In the genomic region with DNA sequence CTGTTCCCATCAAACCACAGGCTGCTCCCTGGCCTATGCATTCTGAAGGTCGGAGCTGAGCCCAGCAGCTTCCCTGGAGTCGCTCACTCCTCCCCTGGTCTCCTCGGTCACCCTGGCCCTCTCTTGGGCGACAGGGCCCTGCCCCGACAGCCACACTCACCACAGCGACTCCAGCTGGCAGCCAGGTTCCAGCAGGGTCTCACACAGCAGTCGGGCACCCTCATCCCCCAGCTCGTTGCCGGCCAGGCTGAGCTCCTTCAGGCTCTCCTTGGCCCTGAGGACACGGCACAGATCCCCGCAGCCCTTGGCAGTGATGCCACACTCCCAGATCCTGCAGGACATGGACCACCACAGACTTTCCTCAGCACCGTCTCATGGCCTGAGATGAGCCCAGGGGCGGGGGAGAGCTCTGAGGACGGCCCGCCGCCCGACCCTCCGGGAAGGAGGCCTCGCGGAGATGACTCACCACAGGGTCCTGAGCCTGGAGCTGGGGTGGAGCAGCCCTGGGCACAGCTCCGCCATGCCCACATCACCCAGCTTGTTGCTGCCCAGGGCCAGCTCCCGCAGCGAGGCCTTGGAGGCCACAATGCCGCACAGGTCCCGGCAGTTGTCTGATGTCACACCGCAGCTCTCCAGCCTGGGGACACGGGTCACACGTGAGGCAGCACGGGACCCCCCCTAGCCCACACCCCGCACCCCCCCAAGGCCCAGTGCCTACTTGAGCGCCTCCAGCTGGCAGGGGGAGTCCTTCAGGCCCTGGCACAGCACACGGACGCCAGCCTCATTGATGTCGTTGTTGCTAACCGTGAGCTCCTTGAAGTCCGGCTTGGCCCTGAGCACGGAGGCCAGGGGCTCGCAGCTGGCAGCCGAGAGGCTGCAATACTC, we compare ENCODE assay signal across 20 cellular contexts. TPM values are rescaled to one million over a fixed set of nuclear protein-coding genes. Genes with fewer than 3 reads are reported as not detected.
A peak's percentile ranks its signal among the peaks of the same experiment; 100 is the strongest.
DNase-seq lines count a peak whose midpoint lies in the region; TF ChIP-seq lines count a peak whose summit lies in the region.
"Had no signal": no experiment of that assay in that cellular context is flagged by ENCODE, and none has a peak within 500 bp of the region (broad histone marks: within the 10 kb centered on the region; RNA-seq: fewer than 3 reads in every experiment).

No MANE protein-coding gene starts in this region.

- DNase-seq in MCF 10A (ENCODE audit: unreplicated experiment) (no peak), breast epithelium (ENCODE audit: low spot score in 2 of 2) (no peak), endothelial cell (ENCODE audit: low spot score) (no peak), substantia nigra (lab: John Stamatoyannopoulos, UW) (no peak), DMS153 (lab: John Stamatoyannopoulos, UW) (no peak), HPDE6-E6E7 (ENCODE audit: extremely low spot score) (no peak)
- DNase-seq: activated CD8-positive, alpha-beta memory T cell treated with anti-CD3 and anti-CD28 coated beads, Interleukin-2, amount 50 U/mL, for 48 hours; activated naive CD4-positive, alpha-beta T cell treated with Interleukin-2 at 50 U/mL for 16 hours; CD4-positive, CD25-positive, alpha-beta regulatory T cell; dermis blood vessel endothelial cell; mesendoderm; MV-4-11; NCI-H524 treated with DMSO at 0.1 percent for 48 hours; nephron progenitor cell; stimulated activated CD4-positive, alpha-beta T cell treated with anti-CD3 and anti-CD28 coated beads, Interleukin-15, amount 100 ng/mL, for 24 hours; T1000 had no signal

- BruUV-seq in MCF 10A (replicated peaks; lab: Mats Ljungman, UMichigan), result TSS peak; percentile 35

- peaks cover 9% of the 10 kb centered on the region for H3K4me1 Mint-ChIP-seq in MCF 10A (ENCODE audit: insufficient read depth, unreplicated experiment)
- no peaks in the 10 kb centered on the region for H3K4me1 Mint-ChIP-seq in endothelial cell (ENCODE audit: unreplicated experiment)

- H3K27me3 Mint-ChIP-seq in MCF 10A (ENCODE audit: insufficient read depth, unreplicated experiment), result no peaks in the 10 kb centered on the region
- peaks cover 6% of the 10 kb centered on the region for H3K27me3 Mint-ChIP-seq in endothelial cell (ENCODE audit: unreplicated experiment)
- H3K27me3 Mint-ChIP-seq: CD4-positive, CD25-positive, alpha-beta regulatory T cell had no signal

- H3K4me3 ChIP-seq in breast epithelium, result no peak overlapping the region
- H3K4me3 ChIP-seq: esophagus muscularis mucosa, vagina had no signal

- peaks cover 30% of the 10 kb centered on the region for H3K36me3 ChIP-seq in breast epithelium

- no peak overlapping the region for H3K27ac Mint-ChIP-seq in MCF 10A (ENCODE audit: low read depth, unreplicated experiment)
- peak overlapping the region; percentile 30 for H3K27ac Mint-ChIP-seq in endothelial cell (ENCODE audit: unreplicated experiment)
- H3K27ac Mint-ChIP-seq: CD4-positive, CD25-positive, alpha-beta regulatory T cell had no signal

- TF ChIP-seq CTCF in MCF 10A (IDR thresholded peaks at IDR 0.05; ENCODE audit: unreplicated experiment) (no peak), breast epithelium (IDR thresholded peaks at IDR 0.05) (no peak), endothelial cell (IDR thresholded peaks at IDR 0.05; ENCODE audit: unreplicated experiment) (no peak)

- H3K27me3 ChIP-seq in breast epithelium, result no peaks in the 10 kb centered on the region
- H3K27me3 ChIP-seq: esophagus muscularis mucosa, vagina had no signal

- no peaks in the 10 kb centered on the region for H3K9me3 Mint-ChIP-seq in MCF 10A (ENCODE audit: unreplicated experiment)
- H3K9me3 Mint-ChIP-seq in endothelial cell (ENCODE audit: unreplicated experiment), result no peaks in the 10 kb centered on the region
- H3K9me3 Mint-ChIP-seq: CD4-positive, CD25-positive, alpha-beta regulatory T cell had no signal

- intact Hi-C loops in MCF 10A (cut with micrococcal nuclease) (no loop called here), breast epithelium (cut with DNase I; ENCODE audit: low total_unique reads) (no loop called here)

- H3K27ac ChIP-seq in breast epithelium (no peak overlapping the region), substantia nigra (ENCODE audit: low read depth, low read length, poor library complexity, severe bottlenecking) (peak overlapping the region; percentile 100)
- H3K27ac ChIP-seq: esophagus muscularis mucosa, vagina had no signal

- H3K4me3 Mint-ChIP-seq in MCF 10A (ENCODE audit: unreplicated experiment) (no peak overlapping the region), endothelial cell (ENCODE audit: unreplicated experiment) (peak overlapping the region; percentile 73)
- H3K4me3 Mint-ChIP-seq: nephron progenitor cell had no signal

- peaks cover 0 to 6% of the 10 kb centered on the region in 2 donors for H3K4me1 ChIP-seq in breast epithelium

- TF ChIP-seq POLR2A in breast epithelium (IDR thresholded peaks at IDR 0.05), result no peak

- CTCF ChIA-PET in MCF 10A (lab: Yijun Ruan, JAX), result interaction anchor here (0.6 to 1.6 kb wide), 2 partner anchors 50 to 102 kb away, joined by 4 to 8 read pairs; no protein-coding TSS in a partner anchor

- POLR2A ChIA-PET in MCF 10A (lab: Yijun Ruan, JAX), result interaction anchor here (0.7 to 1.0 kb wide), 3 partner anchors 18 to 226 kb away, joined by 3 to 5 read pairs (median 3); no protein-coding TSS in a partner anchor

- no peaks in the 10 kb centered on the region for H3K9me3 ChIP-seq in breast epithelium
- H3K9me3 ChIP-seq: esophagus muscularis mucosa, vagina had no signal

- H3K36me3 Mint-ChIP-seq in MCF 10A (ENCODE audit: insufficient read depth, unreplicated experiment), result peaks cover 89% of the 10 kb centered on the region
- peaks cover 32% of the 10 kb centered on the region for H3K36me3 Mint-ChIP-seq in endothelial cell (ENCODE audit: low read depth, unreplicated experiment)

RNA-seq across cellular contexts. Expression of a gene that starts 8.5 kb away (rescaled TPM):
- total RNA-seq in MCF 10A (2022) (288 TPM in 2 replicates), breast epithelium (100 to 1,000 TPM; 139 to 249 (median 209) TPM), endothelial cell (ENCODE audit: unreplicated experiment) (61.1 TPM)

RNA-seq across cellular contexts. Expression of a gene that starts 36.8 kb away (rescaled TPM):
- total RNA-seq in MCF 10A (2022) (115 and 123 TPM in 2 replicates), breast epithelium (10 to 100 TPM; 33.2 to 50.1 (median 33.4) TPM), endothelial cell (ENCODE audit: unreplicated experiment) (92.4 TPM)

RNA-seq across cellular contexts. Expression of a gene that starts 38.8 kb away (rescaled TPM):
- total RNA-seq in MCF 10A (2022) (0.54 and 0.75 TPM in 2 replicates), breast epithelium (1 to 10 TPM in 2 of 3 donors, under 1 TPM in 1; 0.16 to 1.6 (median 1.3) TPM), endothelial cell (ENCODE audit: unreplicated experiment) (2.6 TPM)

RNA-seq across cellular contexts. Expression of a gene that starts 48.5 kb away (rescaled TPM):
- 28.2 and 29.4 TPM in 2 replicates for total RNA-seq in MCF 10A (2022)
- 10 to 100 TPM; 23.8 to 53.7 (median 33.1) TPM for total RNA-seq in breast epithelium
- total RNA-seq in endothelial cell (ENCODE audit: unreplicated experiment), result 46.4 TPM

RNA-seq across cellular contexts. Expression of a gene that starts 56.7 kb away (rescaled TPM):
- total RNA-seq in MCF 10A (2022), result 7.2 and 9.4 TPM in 2 replicates
- 10 to 100 TPM in 1 of 3 donors, 1 to 10 TPM in 1, under 1 TPM in 1; 0.32 to 14.2 (median 9.8) TPM for total RNA-seq in breast epithelium
- total RNA-seq in endothelial cell (ENCODE audit: unreplicated experiment), result 0.41 TPM
- total RNA-seq: A673, SK-MEL-5 had no signal
